22 cellular contexts compared by ENCODE assay signal in the genomic region with DNA sequence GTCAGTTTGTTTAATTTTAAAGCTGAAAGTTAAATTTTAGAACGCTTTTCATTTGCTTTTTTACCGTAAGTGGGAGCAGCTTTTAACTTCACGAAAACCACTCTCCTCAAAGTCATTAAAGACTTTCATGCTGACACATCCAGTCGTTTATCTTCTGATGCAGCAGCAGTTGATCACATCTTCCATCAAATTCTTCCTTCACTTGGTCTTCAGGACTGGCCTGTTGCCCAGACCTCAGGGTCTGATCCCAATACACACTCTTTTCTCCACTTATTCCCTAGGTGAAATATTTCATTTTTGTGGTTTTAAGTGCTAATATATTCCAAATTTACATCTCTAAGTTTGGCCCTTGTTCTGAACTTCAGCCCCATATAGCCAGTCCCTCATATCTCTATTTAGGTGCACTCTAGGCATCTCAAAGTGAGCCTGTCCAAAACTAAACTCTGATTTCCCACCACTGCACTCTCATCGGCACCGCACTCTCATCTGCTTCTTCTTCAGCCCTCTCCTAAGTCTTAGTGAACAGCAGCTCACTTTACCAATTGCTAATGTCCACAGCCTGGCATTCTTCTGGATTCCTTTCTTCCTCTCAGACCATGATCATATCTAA. TPM values are rescaled to one million over a fixed set of nuclear protein-coding genes. Genes with fewer than 3 reads are reported as not detected.
DNase-seq lines count a peak whose midpoint lies in the region; ATAC-seq and TF ChIP-seq lines count a peak whose summit lies in the region.
"Had no signal": no experiment of that assay in that cellular context is flagged by ENCODE, and none has a peak within 500 bp of the region (broad histone marks: within the 10 kb centered on the region; RNA-seq: fewer than 3 reads in every experiment).

No MANE protein-coding gene starts in this region.

- H3K36me3 ChIP-seq in Caco-2 (ENCODE audit: control insufficient read depth, insufficient read depth, low read length) (no peaks in the 10 kb centered on the region), PC-9 (ENCODE audit: low read depth) (no peaks in the 10 kb centered on the region), body of pancreas (replicated peaks in 1 of 2; ENCODE audit: insufficient read depth in 1 of 2, low read depth in 2 of 2) (no peaks in the 10 kb centered on the region), neural progenitor cell (no peaks in the 10 kb centered on the region), aorta (ENCODE audit: control insufficient read depth in 1 of 2, insufficient read depth in 2 of 2, low read length in 1 of 2) (no peaks in the 10 kb centered on the region)
- H3K36me3 ChIP-seq: spleen had no signal

- H3K4me2 ChIP-seq in PC-9: no peak overlapping the region
- peak overlapping the region; percentile 29 for H3K4me2 ChIP-seq in neural progenitor cell
- H3K4me2 ChIP-seq: A549 had no signal

- CTCF ChIA-PET in Caco-2 (lab: Charles Lee): interaction anchor here (0.8 kb wide), 1 partner anchor 140 kb away, joined by 3 read pairs; no protein-coding TSS in a partner anchor
- CTCF ChIA-PET in PC-9 (lab: Charles Lee): no interaction called here

- H2AFZ ChIP-seq in PC-9 (no peak overlapping the region), neural progenitor cell (replicated peaks) (no peak overlapping the region)

- H3K4me3 Mint-ChIP-seq in Caco-2 (ENCODE audit: unreplicated experiment) (no peak overlapping the region), neural progenitor cell (no peak overlapping the region)
- H3K4me3 Mint-ChIP-seq: activated CD4-positive, alpha-beta T cell treated with anti-CD3 and anti-CD28 coated beads, Interleukin-2, amount 10 ng/mL, durations not matched to agents 7 days and 5 days; IgD-negative memory B cell; natural killer cell treated with Interleukin-12 subunit alpha and Interleukin-12 subunit beta and Interleukin-15 and Interleukin-18, amount 100 ng/mL, for 72 hours; T-cell had no signal

- WGBS in body of pancreas, 2 donors: 76 to 83% methylated on average over 6 of the region's 6 CpGs
- WGBS in aorta, 2 donors: 78 to 84% methylated on average over 6 of the region's 6 CpGs

- H3K9me3 Mint-ChIP-seq in Caco-2 (ENCODE audit: unreplicated experiment): no peaks in the 10 kb centered on the region
- peaks cover 3% of the 10 kb centered on the region for H3K9me3 Mint-ChIP-seq in neural progenitor cell
- H3K9me3 Mint-ChIP-seq: activated CD4-positive, alpha-beta T cell treated with anti-CD3 and anti-CD28 coated beads, Interleukin-2, amount 10 ng/mL, durations not matched to agents 7 days and 5 days; IgD-negative memory B cell; natural killer cell treated with Interleukin-12 subunit alpha and Interleukin-12 subunit beta and Interleukin-15 and Interleukin-18, amount 100 ng/mL, for 72 hours; T-cell had no signal

- BruUV-seq in Caco-2 (replicated peaks; lab: Mats Ljungman, UMichigan) (no TSS peak), PC-9 (replicated peaks; lab: Mats Ljungman, UMichigan) (no TSS peak)

- POLR2A ChIA-PET in Caco-2 (lab: Charles Lee) (no interaction called here), PC-9 (lab: Charles Lee; ENCODE audit: unreplicated experiment) (no interaction called here)

- H3K27me3 Mint-ChIP-seq in Caco-2 (ENCODE audit: insufficient read depth, unreplicated experiment) (no peaks in the 10 kb centered on the region), neural progenitor cell (ENCODE audit: insufficient read depth, low read depth) (no peaks in the 10 kb centered on the region)

- H3F3A ChIP-seq in PC-9 (ENCODE audit: insufficient read depth, low read depth) (peaks cover 17% of the 10 kb centered on the region), neural progenitor cell (ENCODE audit: low read depth) (peaks cover 36% of the 10 kb centered on the region)

- H3K4me1 Mint-ChIP-seq in Caco-2 (ENCODE audit: low read depth, unreplicated experiment) (peaks cover 49% of the 10 kb centered on the region), neural progenitor cell (peaks cover 39% of the 10 kb centered on the region)
- H3K4me1 Mint-ChIP-seq: activated CD4-positive, alpha-beta T cell treated with anti-CD3 and anti-CD28 coated beads, Interleukin-2, amount 10 ng/mL, durations not matched to agents 7 days and 5 days had no signal

- H3K9ac ChIP-seq in neural progenitor cell: no peak overlapping the region

- H3K4me3 ChIP-seq in Caco-2 (ENCODE audit: low read depth, low read length): no peak overlapping the region
- H3K4me3 ChIP-seq in PC-9: no peak overlapping the region
- H3K4me3 ChIP-seq in body of pancreas: no peak overlapping the region
- no peak overlapping the region for H3K4me3 ChIP-seq in neural progenitor cell
- H3K4me3 ChIP-seq in aorta (ENCODE audit: low read length in 2 of 2): no peak overlapping the region
- H3K4me3 ChIP-seq: A549, spleen had no signal

- no peak for TF ChIP-seq CTCF in Caco-2 (IDR thresholded peaks at IDR 0.05; ENCODE audit: insufficient read depth in 1 of 2, low read depth in 1 of 2, low read length in 1 of 2, severe bottlenecking in 1 of 2, unreplicated experiment in 1 of 2)
- no peak for TF ChIP-seq CTCF in PC-9 (conservative IDR thresholded peaks at IDR 0.05)
- TF ChIP-seq CTCF in body of pancreas (IDR thresholded peaks at IDR 0.05): no peak
- no peak for TF ChIP-seq CTCF in neural progenitor cell (IDR thresholded peaks at IDR 0.05)

- peak overlapping the region; percentile 21; the same call in 1 of the 2 replicates for H3K27ac ChIP-seq in PC-9
- peak overlapping the region in 3 of 4 donors; percentile 4 to 84 (median 58) for H3K27ac ChIP-seq in body of pancreas
- H3K27ac ChIP-seq in neural progenitor cell: peak overlapping the region; percentile 71
- no peak overlapping the region for H3K27ac ChIP-seq in aorta (ENCODE audit: low read depth in 1 of 2, low read length in 2 of 2)
- H3K27ac ChIP-seq: A549, spleen had no signal

- peaks cover 94% of the 10 kb centered on the region for H3K79me2 ChIP-seq in PC-9 (ENCODE audit: low read depth)
- peaks cover 100% of the 10 kb centered on the region for H3K79me2 ChIP-seq in neural progenitor cell (ENCODE audit: low read depth)

- H3K9me3 ChIP-seq in Caco-2 (no peaks in the 10 kb centered on the region), PC-9 (ENCODE audit: insufficient read depth, low read depth) (no peaks in the 10 kb centered on the region), body of pancreas (no peaks in the 10 kb centered on the region), neural progenitor cell (ENCODE audit: low read depth) (no peaks in the 10 kb centered on the region), aorta (ENCODE audit: control insufficient read depth, low read length) (no peaks in the 10 kb centered on the region)
- H3K9me3 ChIP-seq: A549, spleen had no signal

- H3K4me1 ChIP-seq in Caco-2 (peaks cover 60% of the 10 kb centered on the region), PC-9 (replicated peaks; ENCODE audit: insufficient read depth) (peaks cover 38% of the 10 kb centered on the region), body of pancreas (peaks cover 60% of the 10 kb centered on the region), neural progenitor cell (peaks cover 95% of the 10 kb centered on the region), aorta (ENCODE audit: control insufficient read depth in 1 of 2, insufficient read depth in 2 of 2, low read length in 2 of 2) (peaks cover 1 to 4% of the 10 kb centered on the region in 2 donors)

- peak overlapping the region; percentile 95 for H3K27ac Mint-ChIP-seq in Caco-2 (ENCODE audit: unreplicated experiment)
- no peak overlapping the region for H3K27ac Mint-ChIP-seq in neural progenitor cell
- H3K27ac Mint-ChIP-seq: activated CD4-positive, alpha-beta T cell treated with anti-CD3 and anti-CD28 coated beads, Interleukin-2, amount 10 ng/mL, durations not matched to agents 7 days and 5 days; natural killer cell treated with Interleukin-12 subunit alpha and Interleukin-12 subunit beta and Interleukin-15 and Interleukin-18, amount 100 ng/mL, for 72 hours; T-cell had no signal

- DNase-seq in Caco-2 (no peak), PC-9 (no peak), body of pancreas (no peak), neural progenitor cell (ENCODE audit: low spot score) (no peak), NCI-H82 (lab: John Stamatoyannopoulos, UW) (no peak), HuH-7.5 (ENCODE audit: low spot score) (no peak), SKM-1 (lab: John Stamatoyannopoulos, UW; ENCODE audit: unreplicated experiment) (no peak), aorta (no peak)
- DNase-seq: activated CD4-positive, alpha-beta T cell treated with anti-CD3 and anti-CD28 coated beads, Interleukin-2, amount 10 ng/mL, durations not matched to agents 7 days and 5 days; activated CD8-positive, alpha-beta memory T cell treated with anti-CD3 and anti-CD28 coated beads, Interleukin-2, amount 50 U/mL, for 4 hours; activated effector memory CD4-positive, alpha-beta T cell treated with anti-CD3 and anti-CD28 coated beads, Interleukin-2, amount 50 U/mL, for 16 hours; central memory CD4-positive, alpha-beta T cell; left colon; NCI-H146; NCI-H69; spleen; T-cell had no signal

- H4K20me1 ChIP-seq in PC-9 (ENCODE audit: insufficient read depth) (no peaks in the 10 kb centered on the region), neural progenitor cell (ENCODE audit: low read depth) (peaks cover 100% of the 10 kb centered on the region)

- no peaks in the 10 kb centered on the region for H3K36me3 Mint-ChIP-seq in Caco-2 (ENCODE audit: insufficient read depth, unreplicated experiment)
- H3K36me3 Mint-ChIP-seq in neural progenitor cell: peaks cover 6% of the 10 kb centered on the region
- H3K36me3 Mint-ChIP-seq: natural killer cell treated with Interleukin-12 subunit alpha and Interleukin-12 subunit beta and Interleukin-15 and Interleukin-18, amount 100 ng/mL, for 72 hours; T-cell had no signal

- TF ChIP-seq POLR2A in body of pancreas (IDR thresholded peaks at IDR 0.05): no peak

- no peaks in the 10 kb centered on the region for H3K27me3 ChIP-seq in Caco-2 (replicated peaks; ENCODE audit: control insufficient read depth, insufficient read depth, low read length)
- H3K27me3 ChIP-seq in PC-9 (ENCODE audit: insufficient read depth, low read depth): no peaks in the 10 kb centered on the region
- H3K27me3 ChIP-seq in body of pancreas: no peaks in the 10 kb centered on the region
- no peaks in the 10 kb centered on the region for H3K27me3 ChIP-seq in neural progenitor cell
- peaks cover 0 to 1% of the 10 kb centered on the region in 2 donors for H3K27me3 ChIP-seq in aorta (ENCODE audit: control insufficient read depth in 1 of 2, insufficient read depth in 2 of 2, low read length in 1 of 2)
- H3K27me3 ChIP-seq: spleen had no signal

- no peaks in the 10 kb centered on the region for H3K9me2 ChIP-seq in PC-9 (ENCODE audit: insufficient read depth)

- ATAC-seq in body of pancreas: no peak
- ATAC-seq in aorta (ENCODE audit: low FRiP score): no peak
- ATAC-seq: A549; esophagus mucosa; left colon; natural killer cell treated with Interleukin-12 subunit alpha and Interleukin-12 subunit beta and Interleukin-15 and Interleukin-18, amount 100 ng/mL, for 72 hours; Right ventricle myocardium inferior; T-cell had no signal

- intact Hi-C loops in Caco-2 (cut with micrococcal nuclease; ENCODE audit: unreplicated experiment): no loop called here
- intact Hi-C loops in PC-9 (cut with micrococcal nuclease; ENCODE audit: unreplicated experiment): no loop called here
- intact Hi-C loops in body of pancreas (cut with DNase I): no loop called here
- intact Hi-C loops in aorta (cut with DNase I): no loop called here

RNA-seq across cellular contexts. Expression of gene AFDN, which starts 20.4 kb away (rescaled TPM):
- 177 TPM in 2 replicates for total RNA-seq in Caco-2 (2022)
- 101 and 108 TPM in 2 replicates for total RNA-seq in PC-9 (2021)
- total RNA-seq in body of pancreas: 100 to 1,000 TPM; 160 to 195 TPM
- total RNA-seq in neural progenitor cell (ENCODE audit: low replicate concordance): 261 and 357 TPM in 2 replicates
- 10 to 100 TPM; 75.6 to 99.2 TPM for total RNA-seq in aorta
- 10 to 100 TPM; 15.5 to 19.4 TPM for polyA plus RNA-seq in aorta

Comparison
In these comparisons a context has a peak if more than half of its experiments do, and no peak if none do; other contexts are left out.
1. H3K27ac ChIP-seq: peak in PC-9 (single experiment), body of pancreas (3 of 4) and neural progenitor cell (single experiment); none in aorta (0 of 2).